Comparison of ENCODE assay signal across 11 cellular contexts in the genomic region with DNA sequence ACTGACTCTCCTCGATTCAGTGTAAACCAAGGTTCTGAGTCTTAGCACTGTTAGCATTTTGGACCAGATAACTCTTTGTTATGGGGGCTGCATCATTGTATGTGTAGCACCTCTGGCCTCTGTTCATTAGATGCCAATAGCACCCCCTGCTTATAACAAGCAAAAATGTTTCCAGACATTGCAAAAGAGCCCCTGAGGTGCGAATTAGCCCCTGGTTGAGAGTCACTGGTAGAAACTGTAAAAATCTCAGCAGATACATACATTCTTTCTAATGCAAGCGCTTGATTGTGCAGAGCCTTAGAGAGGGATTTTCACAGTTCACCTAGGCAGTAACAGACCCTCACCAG. TPM values are rescaled to one million over a fixed set of nuclear protein-coding genes. Genes with fewer than 3 reads are reported as not detected.
DNase-seq lines count a peak whose midpoint lies in the region; ATAC-seq and TF ChIP-seq lines count a peak whose summit lies in the region.
"Had no signal": no experiment of that assay in that cellular context is flagged by ENCODE, and none has a peak within 500 bp of the region (broad histone marks: within the 10 kb centered on the region; RNA-seq: fewer than 3 reads in every experiment).

No MANE protein-coding gene starts in this region.

- peak overlapping the region; percentile 83 for H3K4me3 Mint-ChIP-seq in activated T-cell treated with anti-CD3 and anti-CD28 coated beads, Interleukin-2, amount 50 U/mL, for 4 hours
- peak overlapping the region; percentile 92 for H3K4me3 Mint-ChIP-seq in memory B cell

- intact Hi-C loops in breast epithelium (cut with DNase I; ENCODE audit: low total_unique reads): loop anchor here (10.0 kb wide), 1 partner anchor 136 kb away; no protein-coding TSS in a partner anchor

- H3K36me3 ChIP-seq in breast epithelium: no peaks in the 10 kb centered on the region
- H3K36me3 ChIP-seq in suprapubic skin: peaks cover 3% of the 10 kb centered on the region
- H3K36me3 ChIP-seq: ovary had no signal

- no peaks in the 10 kb centered on the region for H3K27me3 Mint-ChIP-seq in activated T-cell treated with anti-CD3 and anti-CD28 coated beads, Interleukin-2, amount 50 U/mL, for 4 hours (ENCODE audit: low read depth)
- H3K27me3 Mint-ChIP-seq in memory B cell: no peaks in the 10 kb centered on the region

- H3K27ac Mint-ChIP-seq in memory B cell: peak overlapping the region; percentile 96

- H3K4me1 Mint-ChIP-seq in activated T-cell treated with anti-CD3 and anti-CD28 coated beads, Interleukin-2, amount 50 U/mL, for 4 hours (ENCODE audit: low read depth): peaks cover 64% of the 10 kb centered on the region
- peaks cover 68% of the 10 kb centered on the region for H3K4me1 Mint-ChIP-seq in memory B cell

- TF ChIP-seq POLR2A in breast epithelium (IDR thresholded peaks at IDR 0.05): no peak
- no peak for TF ChIP-seq POLR2A in suprapubic skin (IDR thresholded peaks at IDR 0.05)

- TF ChIP-seq EP300 in suprapubic skin (IDR thresholded peaks at IDR 0.05): no peak

- no peaks in the 10 kb centered on the region for H3K9me3 ChIP-seq in breast epithelium
- H3K9me3 ChIP-seq in suprapubic skin: no peaks in the 10 kb centered on the region
- H3K9me3 ChIP-seq: A549, ovary had no signal

- TF ChIP-seq CTCF in breast epithelium (IDR thresholded peaks at IDR 0.05) (no peak), suprapubic skin (IDR thresholded peaks at IDR 0.05) (no peak)

- no peak for ATAC-seq in activated T-cell treated with anti-CD3 and anti-CD28 coated beads, Interleukin-2, amount 50 U/mL, for 4 hours
- ATAC-seq in memory B cell (ENCODE audit: low read depth) (no peak), GM18519 (IDR thresholded peaks at IDR 0.05; ENCODE audit: low FRiP score, unreplicated experiment) (no peak)
- ATAC-seq: A549, K562 had no signal

- H3K4me3 ChIP-seq in breast epithelium (peak overlapping the region; percentile 56 to 81 (median 57)), suprapubic skin (peak overlapping the region; percentile 64)
- H3K4me3 ChIP-seq: A549, K562, ovary had no signal

- H3K4me1 ChIP-seq in breast epithelium (no peaks in the 10 kb centered on the region), suprapubic skin (peaks cover 80% of the 10 kb centered on the region)

- H3K27ac ChIP-seq in breast epithelium (no peak overlapping the region), suprapubic skin (peak overlapping the region; percentile 40)
- H3K27ac ChIP-seq: A549, ovary had no signal

- no peak for DNase-seq in activated T-cell treated with anti-CD3 and anti-CD28 coated beads, Interleukin-2, amount 50 U/mL, for 4 hours
- no peak for DNase-seq in activated T-cell treated with anti-CD3 and anti-CD28 coated beads, Interleukin-2, amount 50 U/mL, for 1 hour
- DNase-seq in breast epithelium (ENCODE audit: low spot score in 2 of 2) (no peak), memory B cell (ENCODE audit: low spot score in 2 of 2) (no peak), suprapubic skin (ENCODE audit: low spot score in 2 of 2) (no peak), activated gamma-delta T cell (lab: John Stamatoyannopoulos, UW) (no peak), SHP77 treated with DMSO at 0.1 percent for 48 hours (lab: John Stamatoyannopoulos, UW) (no peak)
- DNase-seq: ovary had no signal

- no peaks in the 10 kb centered on the region for H3K36me3 Mint-ChIP-seq in activated T-cell treated with anti-CD3 and anti-CD28 coated beads, Interleukin-2, amount 50 U/mL, for 4 hours (ENCODE audit: insufficient read depth)
- no peaks in the 10 kb centered on the region for H3K36me3 Mint-ChIP-seq in memory B cell

- WGBS in suprapubic skin: 70% methylated on average over 3 of the region's 3 CpGs

- H3K27me3 ChIP-seq in breast epithelium: no peaks in the 10 kb centered on the region
- H3K27me3 ChIP-seq in suprapubic skin: no peaks in the 10 kb centered on the region
- H3K27me3 ChIP-seq: ovary had no signal

- H3K9me3 Mint-ChIP-seq in activated T-cell treated with anti-CD3 and anti-CD28 coated beads, Interleukin-2, amount 50 U/mL, for 4 hours: no peaks in the 10 kb centered on the region
- H3K9me3 Mint-ChIP-seq in memory B cell: no peaks in the 10 kb centered on the region

RNA-seq across cellular contexts. Expression of a gene that starts 2.8 kb away (rescaled TPM):
- total RNA-seq in activated T-cell treated with anti-CD3 and anti-CD28 coated beads, Interleukin-2, amount 50 U/mL, for 4 hours: under 1 TPM; 0.18 to 0.54 (median 0.26) TPM
- total RNA-seq in breast epithelium (10 to 100 TPM in 2 of 3 donors, 1 to 10 TPM in 1; 9.5 to 41.3 (median 26.4) TPM), suprapubic skin (100 to 1,000 TPM in 1 of 4 donors, 10 to 100 TPM in 3; 68.8 to 109 (median 86.4) TPM)

Comparison
In these comparisons a context has a peak if more than half of its experiments do, and no peak if none do; other contexts are left out.
1. RNA of a gene that starts 2.8 kb away (total RNA-seq): 68.8 to 109 TPM in suprapubic skin and 9.5 to 41.3 TPM in breast epithelium; 0.18 to 0.54 TPM in activated T-cell treated with anti-CD3 and anti-CD28 coated beads, Interleukin-2, amount 50 U/mL, for 4 hours; every median in the first group is over 4 times any median in the second.